ENCODE assay signal across 1 cellular context in genomic region chr1:41360074-41361027, GRCh38.
TF ChIP-seq lines count a peak whose summit lies in the region.

No MANE protein-coding gene starts in this region.

TF ChIP-seq in K562, 482 proteins besides CTCF, POLR2A, EP300 and RAD21 (continued from another document and continues in another):
- TF ChIP-seq ZNF318 (IDR thresholded peaks at IDR 0.05; ENCODE audit: borderline replicate concordance in 1 of 2, low read depth in 1 of 2), result no peak
- no peak for TF ChIP-seq KDM4B (IDR thresholded peaks at IDR 0.05; ENCODE audit: borderline replicate concordance in 2 of 2, low read depth in 1 of 2)
- TF ChIP-seq ELF2 (CRISPR knock-in tag; IDR thresholded peaks at IDR 0.05), result no peak
- TF ChIP-seq ILK (tag; IDR thresholded peaks at IDR 0.05; ENCODE audit: borderline replicate concordance, low read depth), result no peak
- TF ChIP-seq NBN (IDR thresholded peaks at IDR 0.05; ENCODE audit: low read depth), result no peak
- TF ChIP-seq MECOM (CRISPR knock-in tag; IDR thresholded peaks at IDR 0.05), result no peak
- no peak for TF ChIP-seq COPS2 (conservative IDR thresholded peaks at IDR 0.05)
- TF ChIP-seq HEY1 (CRISPR knock-in tag; IDR thresholded peaks at IDR 0.05; ENCODE audit: borderline replicate concordance), result peak; percentile 39; the same call in 1 of the 2 replicates
- no peak for TF ChIP-seq KAT2B (IDR thresholded peaks at IDR 0.05; ENCODE audit: low read depth, low read length)
- no peak for TF ChIP-seq HSF4 (CRISPR knock-in tag; IDR thresholded peaks at IDR 0.05; ENCODE audit: borderline replicate concordance)
- TF ChIP-seq ZNF23 (CRISPR knock-in tag; IDR thresholded peaks at IDR 0.05), result no peak
- peak; percentile 38; the same call in 1 of the 2 replicates for TF ChIP-seq USF1 (CRISPR knock-in tag; IDR thresholded peaks at IDR 0.05)
- TF ChIP-seq ZNF41 (CRISPR knock-in tag; conservative IDR thresholded peaks at IDR 0.05), result no peak
- TF ChIP-seq SOX6 (IDR thresholded peaks at IDR 0.05), result peak; percentile 53; the same call in 1 of the 2 replicates
- peak; percentile 75; the same call in 1 of the 2 replicates for TF ChIP-seq CTBP1 (IDR thresholded peaks at IDR 0.05; ENCODE audit: borderline replicate concordance)
- TF ChIP-seq ZNF12 (CRISPR knock-in tag; IDR thresholded peaks at IDR 0.05), result no peak
- TF ChIP-seq ZBED1 (IDR thresholded peaks at IDR 0.05), result no peak
- no peak for TF ChIP-seq ZNF280A (IDR thresholded peaks at IDR 0.05; ENCODE audit: low read depth, partially characterized antibody)
- TF ChIP-seq FOXP1 (CRISPR knock-in tag; IDR thresholded peaks at IDR 0.05), result no peak
- no peak for TF ChIP-seq PURB (CRISPR knock-in tag; IDR thresholded peaks at IDR 0.05; ENCODE audit: low read depth)
- TF ChIP-seq ZNF212 (CRISPR knock-in tag; IDR thresholded peaks at IDR 0.05), result no peak
- no peak for TF ChIP-seq ZNF609 (CRISPR knock-in tag; IDR thresholded peaks at IDR 0.05; ENCODE audit: borderline replicate concordance)
- no peak for TF ChIP-seq DDX20 (tag; IDR thresholded peaks at IDR 0.05; ENCODE audit: low read depth)
- no peak for TF ChIP-seq PPARD (CRISPR knock-in tag; IDR thresholded peaks at IDR 0.05)
- no peak for TF ChIP-seq MTF1 (CRISPR knock-in tag; IDR thresholded peaks at IDR 0.05; ENCODE audit: borderline replicate concordance)
- TF ChIP-seq GABPB1 (CRISPR knock-in tag; IDR thresholded peaks at IDR 0.05), result peak; percentile 30; the same call in 1 of the 2 replicates
- TF ChIP-seq TRIM28 (IDR thresholded peaks at IDR 0.05), result no peak
- TF ChIP-seq MGA (IDR thresholded peaks at IDR 0.05), result no peak; the same call in 1 of the 2 replicates
